15 cellular contexts compared by ENCODE assay signal in genomic region chr12:4438834-4439596, GRCh38. TPM values are rescaled to one million over a fixed set of nuclear protein-coding genes. Genes with fewer than 3 reads are reported as not detected.
DNase-seq lines count a peak whose midpoint lies in the region; ATAC-seq, FAIRE-seq and TF ChIP-seq lines count a peak whose summit lies in the region.
"Had no signal": no experiment of that assay in that cellular context is flagged by ENCODE, and none has a peak within 500 bp of the region (broad histone marks: within the 10 kb centered on the region; RNA-seq: fewer than 3 reads in every experiment).

No MANE protein-coding gene starts in this region.

- FAIRE-seq in GM19239 (lab: Jason Lieb, UNC) (peak; percentile 11), H54 (lab: Jason Lieb, UNC) (no peak)
- FAIRE-seq: endothelial cell of umbilical vein, kidney had no signal

- TF ChIP-seq POLR2A in H54 (IDR thresholded peaks at IDR 0.05; ENCODE audit: low read depth, low read length) (no peak), erythroblast (IDR thresholded peaks at IDR 0.05; ENCODE audit: low read length) (no peak)

- DNase-seq in Ammon's horn (ENCODE audit: low spot score) (peak; percentile 56), GM19239 (ENCODE audit: insufficient read length, low spot score) (peak; percentile 16), RPMI8226 (peak; percentile 8), left ventricle myocardium superior (no peak), H54 (ENCODE audit: insufficient read length, low spot score) (no peak), erythroblast (lab: John Stamatoyannopoulos, UW) (no peak)
- no peak for DNase-seq in activated CD4-positive, alpha-beta T cell treated with anti-CD3 and anti-CD28 coated beads, Interleukin-2, amount 50 U/mL, for 4 hours
- DNase-seq: central memory CD4-positive, alpha-beta T cell; DMS53; kidney; NCI-H187; NCI-H526 treated with DMSO at 0.1 percent for 48 hours had no signal

- intact Hi-C loops in left ventricle myocardium superior (cut with micrococcal nuclease): no loop called here

- ATAC-seq in left ventricle myocardium superior (peak; percentile 42), GM18867 (IDR thresholded peaks at IDR 0.05; ENCODE audit: unreplicated experiment) (no peak)
- ATAC-seq: activated naive CD4-positive, alpha-beta T cell treated with anti-CD3 and anti-CD28 coated beads, Interleukin-2, amount 50 U/mL, for 72 hours had no signal

RNA-seq across cellular contexts. Expression of gene FGF6, which starts 6.6 kb away (rescaled TPM):
- not detected for total RNA-seq in left ventricle myocardium superior
- total RNA-seq: activated naive CD4-positive, alpha-beta T cell treated with anti-CD3 and anti-CD28 coated beads, Interleukin-2, amount 50 U/mL, for 72 hours; endothelial cell of umbilical vein; kidney had no signal

RNA-seq across cellular contexts. Expression of gene FGF23, which starts 59.5 kb away (rescaled TPM):
- total RNA-seq in left ventricle myocardium superior: not detected
- total RNA-seq: activated naive CD4-positive, alpha-beta T cell treated with anti-CD3 and anti-CD28 coated beads, Interleukin-2, amount 50 U/mL, for 72 hours; endothelial cell of umbilical vein; kidney had no signal

Comparison
In these comparisons a context has a peak if more than half of its experiments do, and no peak if none do; other contexts are left out.
1. DNase-seq: peak in Ammon's horn (single experiment), GM19239 (single experiment) and RPMI8226 (single experiment); none in left ventricle myocardium superior (single experiment), activated CD4-positive, alpha-beta T cell treated with anti-CD3 and anti-CD28 coated beads, Interleukin-2, amount 50 U/mL, for 4 hours (0 of 2), H54 (single experiment) and erythroblast (0 of 2).